ENCODE assay signal across 1 cellular context in genomic region chr17:55585629-55586028, GRCh38.
TF ChIP-seq lines count a peak whose summit lies in the region.

No MANE protein-coding gene starts in this region.

TF ChIP-seq in GM23338, 12 proteins besides CTCF, POLR2A, EP300 and RAD21 (continued from another document):
- no peak for TF ChIP-seq ZNF462 (CRISPR knock-in tag; IDR thresholded peaks at IDR 0.05)
- TF ChIP-seq STAT1 (IDR thresholded peaks at IDR 0.05; ENCODE audit: unreplicated experiment): no peak
- TF ChIP-seq ZNF114 (CRISPR knock-in tag; IDR thresholded peaks at IDR 0.05): no peak
- TF ChIP-seq REST (IDR thresholded peaks at IDR 0.05; ENCODE audit: unreplicated experiment): no peak
- TF ChIP-seq EZH2phosphoT487 (IDR thresholded peaks at IDR 0.05; ENCODE audit: unreplicated experiment): no peak
- no peak for TF ChIP-seq JUNB (IDR thresholded peaks at IDR 0.05; ENCODE audit: unreplicated experiment)
- no peak for TF ChIP-seq EZH2 (IDR thresholded peaks at IDR 0.05; ENCODE audit: low read depth, unreplicated experiment)
- no peak for TF ChIP-seq ZNF331 (CRISPR knock-in tag; IDR thresholded peaks at IDR 0.05; ENCODE audit: low read depth)
- TF ChIP-seq CREB1 (CRISPR knock-in tag; IDR thresholded peaks at IDR 0.05; ENCODE audit: low read depth): no peak
